ENCODE assay signal across 11 cellular contexts in the genomic region with DNA sequence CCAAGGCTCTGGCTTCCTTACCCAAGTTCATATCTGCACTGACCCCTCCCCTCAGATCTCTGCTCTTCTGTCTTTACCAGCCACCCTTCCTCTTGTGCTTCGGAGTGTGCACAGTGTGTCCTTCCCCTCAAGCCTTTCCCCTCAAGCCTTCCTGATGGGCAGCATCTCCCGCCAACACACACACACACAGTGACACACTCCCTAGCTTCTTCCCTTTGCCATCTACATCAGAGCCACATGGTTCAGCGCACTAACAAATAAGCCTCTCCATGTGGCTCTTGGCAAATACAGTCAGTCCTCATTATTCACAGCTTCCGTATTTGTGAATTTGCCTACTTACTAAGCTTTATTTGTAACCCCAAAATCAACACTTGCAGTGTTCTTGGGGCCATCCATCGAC. TPM values are rescaled to one million over a fixed set of nuclear protein-coding genes. Genes with fewer than 3 reads are reported as not detected.
A peak's percentile ranks its signal among the peaks of the same experiment; 100 is the strongest.
DNase-seq lines count a peak whose midpoint lies in the region; ATAC-seq and TF ChIP-seq lines count a peak whose summit lies in the region.
"Had no signal": no experiment of that assay in that cellular context is flagged by ENCODE, and none has a peak within 500 bp of the region (broad histone marks: within the 10 kb centered on the region; RNA-seq: fewer than 3 reads in every experiment).

No MANE protein-coding gene starts in this region.

- no peaks in the 10 kb centered on the region for H3K27me3 Mint-ChIP-seq in stimulated activated naive CD8-positive, alpha-beta T cell treated with anti-CD3 and anti-CD28 coated beads, Interleukin-15, Interleukin-2, amounts not matched to agents 100 ng/mL and 50 ng/mL, for 24 hours
- peaks cover 10% of the 10 kb centered on the region for H3K27me3 Mint-ChIP-seq in stimulated activated naive CD8-positive, alpha-beta T cell treated with anti-CD3 and anti-CD28 coated beads, Interleukin-15, amount 100 ng/mL, for 72 hours
- H3K27me3 Mint-ChIP-seq in naive B cell: no peaks in the 10 kb centered on the region

- no peak for ATAC-seq in stimulated activated naive CD8-positive, alpha-beta T cell treated with anti-CD3 and anti-CD28 coated beads, Interleukin-15, amount 100 ng/mL, for 72 hours
- ATAC-seq in naive B cell (ENCODE audit: low read depth in 2 of 2): peak; percentile 21 to 22
- no peak for ATAC-seq in GM19324 (IDR thresholded peaks at IDR 0.05; ENCODE audit: low FRiP score, unreplicated experiment)

- no peaks in the 10 kb centered on the region for H3K27me3 ChIP-seq in dorsolateral prefrontal cortex
- H3K27me3 ChIP-seq: BE2C had no signal

- no peak overlapping the region for H3K4me3 Mint-ChIP-seq in stimulated activated naive CD8-positive, alpha-beta T cell treated with anti-CD3 and anti-CD28 coated beads, Interleukin-15, Interleukin-2, amounts not matched to agents 100 ng/mL and 50 ng/mL, for 24 hours
- no peak overlapping the region for H3K4me3 Mint-ChIP-seq in stimulated activated naive CD8-positive, alpha-beta T cell treated with anti-CD3 and anti-CD28 coated beads, Interleukin-15, amount 100 ng/mL, for 72 hours
- peak overlapping the region; percentile 14 to 90 (median 60) for H3K4me3 Mint-ChIP-seq in naive B cell

- H3K27ac ChIP-seq in dorsolateral prefrontal cortex: peak overlapping the region in 44 of 59 donors; percentile 7 to 88 (median 56)

- no peak for TF ChIP-seq CTCF in dorsolateral prefrontal cortex (IDR thresholded peaks at IDR 0.05 in 54 of 56, conservative IDR thresholded peaks at IDR 0.05 in 2 of 56; ENCODE audit: low read depth in 1 of 56, partially characterized antibody in 56 of 56)

- H3K4me1 Mint-ChIP-seq in stimulated activated naive CD8-positive, alpha-beta T cell treated with anti-CD3 and anti-CD28 coated beads, Interleukin-15, Interleukin-2, amounts not matched to agents 100 ng/mL and 50 ng/mL, for 24 hours (ENCODE audit: low read depth): peaks cover 60% of the 10 kb centered on the region
- peaks cover 33% of the 10 kb centered on the region for H3K4me1 Mint-ChIP-seq in stimulated activated naive CD8-positive, alpha-beta T cell treated with anti-CD3 and anti-CD28 coated beads, Interleukin-15, amount 100 ng/mL, for 72 hours
- H3K4me1 Mint-ChIP-seq in naive B cell: peaks cover 65 to 98% (median 72%) of the 10 kb centered on the region in 3 donors

- peaks cover 10% of the 10 kb centered on the region for H3K36me3 Mint-ChIP-seq in stimulated activated naive CD8-positive, alpha-beta T cell treated with anti-CD3 and anti-CD28 coated beads, Interleukin-15, Interleukin-2, amounts not matched to agents 100 ng/mL and 50 ng/mL, for 24 hours (ENCODE audit: low read depth)
- H3K36me3 Mint-ChIP-seq in naive B cell: peaks cover 6 to 8% of the 10 kb centered on the region in 2 donors

- no peaks in the 10 kb centered on the region for H3K9me3 Mint-ChIP-seq in stimulated activated naive CD8-positive, alpha-beta T cell treated with anti-CD3 and anti-CD28 coated beads, Interleukin-15, Interleukin-2, amounts not matched to agents 100 ng/mL and 50 ng/mL, for 24 hours
- H3K9me3 Mint-ChIP-seq in stimulated activated naive CD8-positive, alpha-beta T cell treated with anti-CD3 and anti-CD28 coated beads, Interleukin-15, amount 100 ng/mL, for 72 hours: no peaks in the 10 kb centered on the region
- H3K9me3 Mint-ChIP-seq in naive B cell: no peaks in the 10 kb centered on the region

- intact Hi-C loops in dorsolateral prefrontal cortex (cut with DNase I): no loop called here

- peak overlapping the region; percentile 50 for H3K27ac Mint-ChIP-seq in stimulated activated naive CD8-positive, alpha-beta T cell treated with anti-CD3 and anti-CD28 coated beads, Interleukin-15, Interleukin-2, amounts not matched to agents 100 ng/mL and 50 ng/mL, for 24 hours
- H3K27ac Mint-ChIP-seq in stimulated activated naive CD8-positive, alpha-beta T cell treated with anti-CD3 and anti-CD28 coated beads, Interleukin-15, amount 100 ng/mL, for 72 hours: no peak overlapping the region
- peak overlapping the region; percentile 83 to 96 (median 95) for H3K27ac Mint-ChIP-seq in naive B cell

- no peak for DNase-seq in stimulated activated naive CD8-positive, alpha-beta T cell treated with anti-CD3 and anti-CD28 coated beads, Interleukin-15, amount 100 ng/mL, for 72 hours
- DNase-seq in dorsolateral prefrontal cortex (peak in 1 of 10 donors; percentile 53), naive B cell (peak; percentile 27), DMS53 treated with DMSO at 0.1 percent for 48 hours (lab: John Stamatoyannopoulos, UW; ENCODE audit: unreplicated experiment) (no peak), NCI-H2227 treated with DMSO at 0.1 percent for 48 hours (lab: John Stamatoyannopoulos, UW) (no peak)
- DNase-seq in stimulated activated CD4-positive, alpha-beta T cell treated with anti-CD3 and anti-CD28 coated beads, Interleukin-4, amount 100 ng/mL, for 24 hours: no peak
- DNase-seq: activated T-cell treated with anti-CD3 and anti-CD28 coated beads, Interleukin-2, amount 50 U/mL, for 48 hours; BE2C; NCI-H187 had no signal

- H3K4me3 ChIP-seq in dorsolateral prefrontal cortex: no peak overlapping the region

RNA-seq across cellular contexts. Expression of gene SH3BP5, which starts 37.5 kb away (rescaled TPM):
- 100 to 1,000 TPM in 1 of 120 experiments, 10 to 100 TPM in 119; 30.2 to 111 (median 66.8) TPM for total RNA-seq in dorsolateral prefrontal cortex
- polyA plus RNA-seq in naive B cell (ENCODE audit: low read depth in 6 of 6): 100 to 1,000 TPM in 5 of 6 donors, 10 to 100 TPM in 1; 71.3 to 177 (median 131) TPM

Comparison
In these comparisons a context has a peak if more than half of its experiments do, and no peak if none do; other contexts are left out.
1. H3K27ac Mint-ChIP-seq: peak in stimulated activated naive CD8-positive, alpha-beta T cell treated with anti-CD3 and anti-CD28 coated beads, Interleukin-15, Interleukin-2, amounts not matched to agents 100 ng/mL and 50 ng/mL, for 24 hours (single experiment) and naive B cell (6 of 6); none in stimulated activated naive CD8-positive, alpha-beta T cell treated with anti-CD3 and anti-CD28 coated beads, Interleukin-15, amount 100 ng/mL, for 72 hours (0 of 2).
2. H3K4me3 Mint-ChIP-seq: peak in naive B cell (8 of 8); none in stimulated activated naive CD8-positive, alpha-beta T cell treated with anti-CD3 and anti-CD28 coated beads, Interleukin-15, Interleukin-2, amounts not matched to agents 100 ng/mL and 50 ng/mL, for 24 hours (single experiment) and stimulated activated naive CD8-positive, alpha-beta T cell treated with anti-CD3 and anti-CD28 coated beads, Interleukin-15, amount 100 ng/mL, for 72 hours (0 of 2).
3. ATAC-seq: peak in naive B cell (2 of 2); none in stimulated activated naive CD8-positive, alpha-beta T cell treated with anti-CD3 and anti-CD28 coated beads, Interleukin-15, amount 100 ng/mL, for 72 hours (single experiment) and GM19324 (single experiment).